In genomic region chr10:3239066-3239919, GRCh38 we compare ENCODE assay signal across 1 cellular context.
TF ChIP-seq lines count a peak whose summit lies in the region.

No MANE protein-coding gene starts in this region.

TF ChIP-seq in H1, 55 proteins besides CTCF, POLR2A, EP300 and RAD21 (continued from another document):
- TF ChIP-seq E2F6 (IDR thresholded peaks at IDR 0.05) = 0 out of 2 replicates have a peak, but pooled peaks have one; percentile 43
- no peak for TF ChIP-seq RBBP5 (IDR thresholded peaks at IDR 0.05; ENCODE audit: borderline replicate concordance, low read depth, low read length)
- TF ChIP-seq SP1 (IDR thresholded peaks at IDR 0.05; ENCODE audit: low read depth, low read length) = no peak
- no peak for TF ChIP-seq BRCA1 (IDR thresholded peaks at IDR 0.05; ENCODE audit: low read depth, low read length)
- no peak for TF ChIP-seq TBP (IDR thresholded peaks at IDR 0.05; ENCODE audit: low read depth, low read length)
- TF ChIP-seq YY1 (IDR thresholded peaks at IDR 0.05; ENCODE audit: low read depth, low read length) = 0 out of 2 replicates have a peak, but pooled peaks have one; percentile 39
- no peak for TF ChIP-seq CBX8 (IDR thresholded peaks at IDR 0.05; ENCODE audit: borderline replicate concordance, low read depth, low read length)
